9 cellular contexts compared by ENCODE assay signal in genomic region chr1:89069955-89070354, GRCh38. TPM values are rescaled to one million over a fixed set of nuclear protein-coding genes. Genes with fewer than 3 reads are reported as not detected.
DNase-seq lines count a peak whose midpoint lies in the region; ATAC-seq and TF ChIP-seq lines count a peak whose summit lies in the region.
"Had no signal": no experiment of that assay in that cellular context is flagged by ENCODE, and none has a peak within 500 bp of the region (broad histone marks: within the 10 kb centered on the region; RNA-seq: fewer than 3 reads in every experiment).

No MANE protein-coding gene starts in this region.

- peaks cover 8 to 13% (median 12%) of the 10 kb centered on the region in 3 donors for H3K4me1 Mint-ChIP-seq in IgD-negative memory B cell
- H3K4me1 Mint-ChIP-seq in naive thymus-derived CD8-positive, alpha-beta T cell = peaks cover 11 to 26% (median 23%) of the 10 kb centered on the region in 4 donors
- no peaks in the 10 kb centered on the region for H3K4me1 Mint-ChIP-seq in progenitor cell of endocrine pancreas (ENCODE audit: low read depth)

- H3K27ac Mint-ChIP-seq in IgD-negative memory B cell (peak overlapping the region in 2 of 3 donors; percentile 10 to 79), progenitor cell of endocrine pancreas (no peak overlapping the region)
- H3K27ac Mint-ChIP-seq in naive thymus-derived CD8-positive, alpha-beta T cell = peak overlapping the region; percentile 79 to 99 (median 88)

- DNase-seq in AG10803 (ENCODE audit: low read depth) (no peak), progenitor cell of endocrine pancreas (ENCODE audit: low spot score, unreplicated experiment) (no peak), putamen (ENCODE audit: low spot score) (no peak), GM10266 (ENCODE audit: extremely low spot score) (no peak)
- peak; percentile 19 for DNase-seq in central memory CD4-positive, alpha-beta T cell
- peak in 3 of 10 donors; percentile 27 to 30 (median 27) for DNase-seq in naive thymus-derived CD8-positive, alpha-beta T cell
- no peak for DNase-seq in activated CD4-positive, alpha-beta T cell treated with anti-CD3 and anti-CD28 coated beads for 1 hour
- DNase-seq: NCI-H526 had no signal

- POLR2A ChIA-PET in naive thymus-derived CD8-positive, alpha-beta T cell (lab: Charles Lee) = interaction anchor here (1.3 kb wide), 1 partner anchor 48 kb away, joined by 3 read pairs; no protein-coding TSS in a partner anchor

- H3K36me3 Mint-ChIP-seq in IgD-negative memory B cell = peaks cover 8% of the 10 kb centered on the region
- H3K36me3 Mint-ChIP-seq in naive thymus-derived CD8-positive, alpha-beta T cell = peaks cover 0 to 24% (median 21%) of the 10 kb centered on the region in 3 donors
- H3K36me3 Mint-ChIP-seq in progenitor cell of endocrine pancreas (ENCODE audit: insufficient read depth) = peaks cover 2% of the 10 kb centered on the region

- TF ChIP-seq CTCF in AG10803 (conservative IDR thresholded peaks at IDR 0.05; ENCODE audit: low read length) (no peak), progenitor cell of endocrine pancreas (IDR thresholded peaks at IDR 0.05; ENCODE audit: unreplicated experiment) (no peak), GM10266 (IDR thresholded peaks at IDR 0.05; ENCODE audit: control insufficient read depth, insufficient read depth, low read depth, missing control alignments) (no peak)

- no peak for ATAC-seq in naive thymus-derived CD8-positive, alpha-beta T cell

- H3K27me3 Mint-ChIP-seq in IgD-negative memory B cell (no peaks in the 10 kb centered on the region), progenitor cell of endocrine pancreas (no peaks in the 10 kb centered on the region)
- H3K27me3 Mint-ChIP-seq in naive thymus-derived CD8-positive, alpha-beta T cell = no peaks in the 10 kb centered on the region

- H3K4me3 ChIP-seq in AG10803 (ENCODE audit: low read length) = peak overlapping the region; percentile 47

- H3K4me3 Mint-ChIP-seq in IgD-negative memory B cell (peak overlapping the region; percentile 73 to 96 (median 83)), progenitor cell of endocrine pancreas (ENCODE audit: low read depth) (no peak overlapping the region)
- peak overlapping the region; percentile 77 to 97 (median 89) for H3K4me3 Mint-ChIP-seq in naive thymus-derived CD8-positive, alpha-beta T cell

- peaks cover 0 to 8% (median 0%) of the 10 kb centered on the region in 3 donors for H3K9me3 Mint-ChIP-seq in IgD-negative memory B cell
- H3K9me3 Mint-ChIP-seq in naive thymus-derived CD8-positive, alpha-beta T cell = peaks cover 0 to 20% (median 11%) of the 10 kb centered on the region in 9 donors
- peaks cover 7% of the 10 kb centered on the region for H3K9me3 Mint-ChIP-seq in progenitor cell of endocrine pancreas (ENCODE audit: low read depth)

RNA-seq across cellular contexts. Expression of gene GBP1, which starts 4.9 kb away (rescaled TPM):
- 9.3 TPM for polyA plus RNA-seq in IgD-negative memory B cell
- total RNA-seq in naive thymus-derived CD8-positive, alpha-beta T cell = 10 to 100 TPM; 42.7 to 45.7 TPM
- 10 to 100 TPM; 41.1 to 60.5 (median 44.7) TPM for polyA plus RNA-seq in naive thymus-derived CD8-positive, alpha-beta T cell
- not detected in 2 replicates for total RNA-seq in progenitor cell of endocrine pancreas

RNA-seq across cellular contexts. Expression of gene GBP3, which starts 47.3 kb away (rescaled TPM):
- 2.9 TPM for polyA plus RNA-seq in IgD-negative memory B cell
- total RNA-seq in naive thymus-derived CD8-positive, alpha-beta T cell = 10 to 100 TPM; 31.6 to 39.4 TPM
- 10 to 100 TPM in 1 of 3 donors, 1 to 10 TPM in 2; 7.7 to 10.4 (median 9.4) TPM for polyA plus RNA-seq in naive thymus-derived CD8-positive, alpha-beta T cell
- not detected in 2 replicates for total RNA-seq in progenitor cell of endocrine pancreas

RNA-seq across cellular contexts. Expression of gene GBP2, which starts 56.0 kb away (rescaled TPM):
- 9.4 TPM for polyA plus RNA-seq in IgD-negative memory B cell
- 100 to 1,000 TPM; 151 to 164 TPM for total RNA-seq in naive thymus-derived CD8-positive, alpha-beta T cell
- 10 to 100 TPM; 86.0 to 98.3 (median 90.2) TPM for polyA plus RNA-seq in naive thymus-derived CD8-positive, alpha-beta T cell
- total RNA-seq in progenitor cell of endocrine pancreas = 0.10 TPM in 1 of 2 replicates, not detected in the other

Comparison
In these comparisons a context has a peak if more than half of its experiments do, and no peak if none do; other contexts are left out.
1. RNA of gene GBP1, which starts 4.9 kb away (total RNA-seq): 42.7 to 45.7 TPM in naive thymus-derived CD8-positive, alpha-beta T cell; not detected in progenitor cell of endocrine pancreas; every median in the first group is over 10 times any median in the second.
2. RNA of gene GBP3, which starts 47.3 kb away (total RNA-seq): 31.6 to 39.4 TPM in naive thymus-derived CD8-positive, alpha-beta T cell; not detected in progenitor cell of endocrine pancreas; every median in the first group is over 10 times any median in the second.
3. RNA of gene GBP2, which starts 56.0 kb away (total RNA-seq): 151 to 164 TPM in naive thymus-derived CD8-positive, alpha-beta T cell; 0.10 TPM in progenitor cell of endocrine pancreas; every median in the first group is over 100 times any median in the second.